18 cellular contexts compared by ENCODE assay signal in the genomic region with DNA sequence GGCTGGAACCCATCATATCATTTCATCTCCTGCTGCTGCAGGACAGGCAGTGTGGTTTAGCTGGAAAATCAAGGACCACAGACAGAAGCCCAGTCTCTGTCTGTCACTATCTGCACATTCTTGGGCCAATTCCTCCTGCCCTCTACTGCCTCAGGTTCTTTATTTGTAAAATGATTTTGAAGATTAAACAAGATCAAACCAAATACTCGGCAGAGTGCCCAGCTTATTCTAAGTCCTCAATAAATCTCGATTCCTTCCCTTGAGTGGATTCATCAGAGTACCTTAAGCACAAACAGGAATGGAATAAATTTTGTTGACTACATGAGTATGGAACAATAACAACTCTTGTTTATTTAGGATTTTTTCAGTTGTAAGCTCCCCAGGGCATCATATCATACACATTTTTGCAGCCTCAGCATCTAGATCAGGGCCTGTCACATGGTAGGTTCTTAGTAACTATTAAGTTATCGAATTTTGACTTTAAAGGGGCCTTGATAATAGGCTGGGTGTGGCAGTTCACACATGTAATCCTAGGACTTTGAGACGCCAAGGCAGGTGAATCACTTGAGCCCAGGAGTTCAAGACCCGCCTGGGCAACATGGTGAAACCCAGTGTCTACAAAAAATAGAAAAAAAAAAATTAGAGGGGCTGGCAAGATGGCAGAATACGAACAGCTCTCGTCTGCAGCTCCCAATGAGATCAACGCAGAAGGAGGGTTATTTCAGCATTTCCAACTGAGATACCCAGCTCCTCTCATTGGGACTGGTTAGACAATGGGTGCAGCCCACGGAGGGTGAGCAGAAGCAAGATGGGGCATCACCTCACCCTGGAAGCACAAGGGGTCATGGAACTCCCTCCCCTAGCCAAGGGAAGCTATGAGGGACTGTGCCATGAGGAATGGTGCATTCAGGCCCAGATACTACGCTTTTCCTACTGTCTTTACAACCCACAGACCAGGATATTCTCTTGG. TPM values are rescaled to one million over a fixed set of nuclear protein-coding genes. Genes with fewer than 3 reads are reported as not detected.
DNase-seq lines count a peak whose midpoint lies in the region; ATAC-seq, FAIRE-seq and TF ChIP-seq lines count a peak whose summit lies in the region.
"Had no signal": no experiment of that assay in that cellular context is flagged by ENCODE, and none has a peak within 500 bp of the region (broad histone marks: within the 10 kb centered on the region; RNA-seq: fewer than 3 reads in every experiment).

No MANE protein-coding gene starts in this region.

- no peaks in the 10 kb centered on the region for H4K20me1 ChIP-seq in K562 (replicated peaks; ENCODE audit: control insufficient read depth, insufficient read depth, low read length)

- no peaks in the 10 kb centered on the region for H3K9me1 ChIP-seq in K562 (ENCODE audit: control insufficient read depth, insufficient read depth, low read length)

- H3K4me3 Mint-ChIP-seq in stimulated activated naive CD8-positive, alpha-beta T cell treated with anti-CD3 and anti-CD28 coated beads, Interleukin-15, Interleukin-2, amounts not matched to agents 100 ng/mL and 50 ng/mL, for 24 hours: no peak overlapping the region
- H3K4me3 Mint-ChIP-seq: CD8-positive, alpha-beta memory T cell had no signal

- ATAC-seq in stimulated activated naive CD8-positive, alpha-beta T cell treated with anti-CD3 and anti-CD28 coated beads, Interleukin-15, Interleukin-2, amounts not matched to agents 100 U/mL and 50 U/mL, for 24 hours: no peak
- no peak for ATAC-seq in K562

- DNase-seq in stimulated activated naive CD8-positive, alpha-beta T cell treated with anti-CD3 and anti-CD28 coated beads, Interleukin-15, Interleukin-2, amounts not matched to agents 100 U/mL and 50 U/mL, for 24 hours: no peak
- DNase-seq in K562 (ENCODE audit: extremely low read depth in 1 of 4, low spot score in 3 of 4) (no peak), sigmoid colon (peak; percentile 17), vagina (ENCODE audit: extremely low spot score in 2 of 2) (peak in 1 of 2 donors; percentile 58), germinal center (ENCODE audit: low spot score) (no peak), NCI-H345 (lab: John Stamatoyannopoulos, UW) (no peak), putamen (ENCODE audit: low spot score) (no peak)
- DNase-seq: ACHN; BE2C; CD8-positive, alpha-beta memory T cell; GF-D8; Kasumi-1; NCI-H1417; NCI-H2081; NCI-H524 treated with DMSO at 0.1 percent for 48 hours; RPMI8226 had no signal

- H3K9ac ChIP-seq in K562 (ENCODE audit: insufficient read depth in 1 of 2, low read depth in 2 of 2, low read length in 2 of 2): no peak overlapping the region

- no peak overlapping the region for H3K4me2 ChIP-seq in K562 (ENCODE audit: insufficient read depth, low read length)

- H3K27me3 Mint-ChIP-seq in stimulated activated naive CD8-positive, alpha-beta T cell treated with anti-CD3 and anti-CD28 coated beads, Interleukin-15, Interleukin-2, amounts not matched to agents 100 ng/mL and 50 ng/mL, for 24 hours: peaks cover 53% of the 10 kb centered on the region

- intact Hi-C loops in K562 (cut with micrococcal nuclease): no loop called here
- intact Hi-C loops in sigmoid colon (cut with DNase I): no loop called here
- intact Hi-C loops in vagina (cut with DNase I): no loop called here

- no TSS peak for BruUV-seq in K562 (replicated peaks; lab: Mats Ljungman, UMichigan)

- FAIRE-seq in K562 (lab: Jason Lieb, UNC): no peak
- FAIRE-seq: H1 had no signal

- 6% methylated on average over 10 of the region's 10 CpGs for WGBS in K562 (ENCODE audit: insufficient coverage, low coverage, missing lambda C conversion rate)
- WGBS in sigmoid colon, 2 donors: 91 to 93% methylated on average over 10 of the region's 10 CpGs

- POLR2A ChIA-PET in K562 (lab: Yijun Ruan, JAX): interaction anchor here (0.9 to 1.5 kb wide), 4 partner anchors 8 to 11 kb away, joined by 3 to 5 read pairs (median 4); partner anchors contain the start of gene RHOB

- no peaks in the 10 kb centered on the region for H3K36me3 Mint-ChIP-seq in stimulated activated naive CD8-positive, alpha-beta T cell treated with anti-CD3 and anti-CD28 coated beads, Interleukin-15, Interleukin-2, amounts not matched to agents 100 ng/mL and 50 ng/mL, for 24 hours (ENCODE audit: low read depth)
- H3K36me3 Mint-ChIP-seq: CD8-positive, alpha-beta memory T cell had no signal

- H3K4me1 Mint-ChIP-seq in stimulated activated naive CD8-positive, alpha-beta T cell treated with anti-CD3 and anti-CD28 coated beads, Interleukin-15, Interleukin-2, amounts not matched to agents 100 ng/mL and 50 ng/mL, for 24 hours (ENCODE audit: low read depth): peaks cover 24% of the 10 kb centered on the region
- H3K4me1 Mint-ChIP-seq: CD8-positive, alpha-beta memory T cell had no signal

- CTCF ChIA-PET in K562 (lab: Yijun Ruan, JAX; ENCODE audit: low intra/inter-chr PET ratio): interaction anchor here (0.7 kb wide), 1 partner anchor 178 kb away, joined by 7 read pairs; no protein-coding TSS in a partner anchor

- H3K27ac Mint-ChIP-seq in stimulated activated naive CD8-positive, alpha-beta T cell treated with anti-CD3 and anti-CD28 coated beads, Interleukin-15, Interleukin-2, amounts not matched to agents 100 ng/mL and 50 ng/mL, for 24 hours: peak overlapping the region; percentile 87

- H3K4me3 ChIP-seq in K562: no peak overlapping the region
- no peak overlapping the region for H3K4me3 ChIP-seq in sigmoid colon
- H3K4me3 ChIP-seq in vagina: no peak overlapping the region

- no peak overlapping the region for H3K27ac ChIP-seq in K562 (ENCODE audit: extremely low read depth, low read depth, low read length)
- H3K27ac ChIP-seq in sigmoid colon: peak overlapping the region; percentile 93 to 98 (median 98)
- peak overlapping the region; percentile 85 for H3K27ac ChIP-seq in vagina

- in situ Hi-C loops in K562 (cut with MboI): no loop called here

- H3K9me3 Mint-ChIP-seq in stimulated activated naive CD8-positive, alpha-beta T cell treated with anti-CD3 and anti-CD28 coated beads, Interleukin-15, Interleukin-2, amounts not matched to agents 100 ng/mL and 50 ng/mL, for 24 hours: no peaks in the 10 kb centered on the region

- TF ChIP-seq RAD21 in K562 (CRISPR knock-in tag; conservative IDR thresholded peaks at IDR 0.05 in 1 of 2, IDR thresholded peaks at IDR 0.05 in 1 of 2): no peak

- H3K79me2 ChIP-seq in K562 (ENCODE audit: control insufficient read depth, insufficient read depth, low read length): no peaks in the 10 kb centered on the region

- TF ChIP-seq CTCF in K562 (IDR thresholded peaks at IDR 0.05 in 2 of 3, conservative IDR thresholded peaks at IDR 0.05 in 1 of 3; ENCODE audit: insufficient read depth in 2 of 3, low read depth in 1 of 3, low read length in 3 of 3): no peak
- TF ChIP-seq CTCF in sigmoid colon (IDR thresholded peaks at IDR 0.05): no peak
- TF ChIP-seq CTCF in vagina (IDR thresholded peaks at IDR 0.05): no peak

- TF ChIP-seq POLR2A in K562 (conservative IDR thresholded peaks at IDR 0.05): no peak
- no peak for TF ChIP-seq POLR2A in sigmoid colon (IDR thresholded peaks at IDR 0.05)
- no peak for TF ChIP-seq POLR2A in vagina (IDR thresholded peaks at IDR 0.05)

- H3K9me3 ChIP-seq in K562 (replicated peaks; ENCODE audit: control insufficient read depth, insufficient read depth, low read depth, low read length): no peaks in the 10 kb centered on the region
- no peaks in the 10 kb centered on the region for H3K9me3 ChIP-seq in sigmoid colon
- H3K9me3 ChIP-seq in vagina: no peaks in the 10 kb centered on the region
- H3K9me3 ChIP-seq: BE2C had no signal

- H3K4me1 ChIP-seq in K562 (replicated peaks in 1 of 2; ENCODE audit: control insufficient read depth in 2 of 2, insufficient read depth in 2 of 2, low read length in 2 of 2) (no peaks in the 10 kb centered on the region), sigmoid colon (peaks cover 0 to 34% (median 26%) of the 10 kb centered on the region in 4 donors), vagina (peaks cover 52% of the 10 kb centered on the region)
- H3K4me1 ChIP-seq: BE2C had no signal

- H3K36me3 ChIP-seq in K562 (ENCODE audit: control insufficient read depth, insufficient read depth, low read length): no peaks in the 10 kb centered on the region
- no peaks in the 10 kb centered on the region for H3K36me3 ChIP-seq in sigmoid colon
- H3K36me3 ChIP-seq in vagina: no peaks in the 10 kb centered on the region
- H3K36me3 ChIP-seq: BE2C had no signal

- H3K27me3 ChIP-seq in K562 (ENCODE audit: control insufficient read depth in 2 of 2, insufficient read depth in 2 of 2, low read length in 2 of 2) (peaks cover 4% of the 10 kb centered on the region in 2 experiments; a peak in 3 of 5 replicates), sigmoid colon (no peaks in the 10 kb centered on the region), vagina (no peaks in the 10 kb centered on the region)
- H3K27me3 ChIP-seq: BE2C had no signal

- H2AFZ ChIP-seq in K562 (ENCODE audit: low read depth, low read length): no peak overlapping the region

- TF ChIP-seq EP300 in K562 (IDR thresholded peaks at IDR 0.05; ENCODE audit: low read length) (no peak), sigmoid colon (IDR thresholded peaks at IDR 0.05) (no peak)

TF ChIP-seq in K562, 482 proteins besides CTCF, POLR2A, EP300 and RAD21 (continues in another document):
- TF ChIP-seq ZNF232 (CRISPR knock-in tag; IDR thresholded peaks at IDR 0.05) (no peak), L3MBTL2 (IDR thresholded peaks at IDR 0.05) (no peak), FUS (optimal IDR thresholded peaks at IDR 0.05; ENCODE audit: low read depth, low read length) (no peak), XRCC4 (IDR thresholded peaks at IDR 0.05; ENCODE audit: extremely low read depth, insufficient read depth, insufficient read length) (no peak)

RNA-seq across cellular contexts. Expression of gene RHOB, which starts 11.1 kb away (rescaled TPM):
- 0.44 and 2.1 TPM in 2 replicates for total RNA-seq in K562 (2011; cell fraction: chromatin; rRNA removed; ENCODE audit: low replicate concordance)
- 3.4 and 4.2 TPM in 2 replicates for total RNA-seq in K562 (2011; cell fraction: nucleolus; rRNA removed)
- 1.8 and 2.7 TPM in 2 replicates for total RNA-seq in K562 (2011; cell fraction: nucleoplasm; rRNA removed)
- total RNA-seq in K562 (2014; rRNA removed) (4.2 and 4.8 TPM in 2 replicates), K562 (2014; rRNA removed; fragmentation: Illumina TruSeq; extraction: Trizol) (0.87 and 0.99 TPM in 2 replicates), K562 (2015; rRNA removed; fragmentation: Illumina TruSeq; extraction: Trizol) (0.72 and 0.90 TPM in 2 replicates), K562 (2021) (3.3 and 4.2 TPM in 2 replicates), sigmoid colon (1,000 to 10,000 TPM in 2 of 4 donors, 100 to 1,000 TPM in 2; 753 to 1,323 (median 1,092) TPM), vagina (1,771 TPM)
- polyA plus RNA-seq in K562 (2011; rRNA removed) (1.1 and 1.5 TPM in 2 replicates), K562 (2014; fragmentation: Illumina TruSeq; extraction: Trizol) (1.3 and 1.4 TPM in 2 replicates), K562 (2014; fragmentation: Nextera tagmentation; extraction: Ambion mirVana) (under 1 TPM; 0.07 to 0.17 TPM), K562 (2014; rRNA removed) (2.1 and 2.6 TPM in 2 replicates), sigmoid colon (100 to 1,000 TPM in 2 of 3 donors, 10 to 100 TPM in 1; 60.6 to 200 (median 108) TPM)
- 1.2 and 4.0 TPM in 2 replicates for polyA plus RNA-seq in K562 (2011; cell fraction: cytosol; rRNA removed)
- 1.8 and 3.5 TPM in 2 replicates for polyA plus RNA-seq in K562 (2011; cell fraction: nucleus; rRNA removed)
- polyA plus RNA-seq in K562 (2012): 4.0 and 4.8 TPM in 2 replicates
- 0.48 and 1.1 TPM in 2 replicates for polyA minus RNA-seq in K562 (2011; rRNA and poly(A)+ RNA removed)
- polyA minus RNA-seq in K562 (2011; cell fraction: cytosol; rRNA and poly(A)+ RNA removed): 3.6 and 10.7 TPM in 2 replicates
- polyA minus RNA-seq in K562 (2011; cell fraction: nucleus; rRNA and poly(A)+ RNA removed): 3.8 and 4.1 TPM in 2 replicates

Comparison
In these comparisons a context has a peak if more than half of its experiments do, and no peak if none do; other contexts are left out.
1. RNA of gene RHOB, which starts 11.1 kb away (total RNA-seq): 1,771 TPM in vagina (single experiment) and 753 to 1,323 TPM in sigmoid colon; 0.44 to 4.8 TPM in K562; every median in the first group is over 100 times any median in the second.